10 cellular contexts compared by ENCODE assay signal in genomic region chr10:28217848-28218247, GRCh38.
DNase-seq lines count a peak whose midpoint lies in the region; ATAC-seq lines count a peak whose summit lies in the region.
"Had no signal": no experiment of that assay in that cellular context is flagged by ENCODE, and none has a peak within 500 bp of the region (broad histone marks: within the 10 kb centered on the region; RNA-seq: fewer than 3 reads in every experiment).

No MANE protein-coding gene starts in this region.

- peaks cover 9% of the 10 kb centered on the region for H3K36me3 Mint-ChIP-seq in activated naive CD4-positive, alpha-beta T cell treated with anti-CD3 and anti-CD28 coated beads, Interleukin-2, amount 50 U/mL, for 24 hours

- no peak for ATAC-seq in HG03565 (IDR thresholded peaks at IDR 0.05; ENCODE audit: unreplicated experiment)
- ATAC-seq: Right ventricle myocardium inferior, upper lobe of right lung had no signal

- H3K27ac Mint-ChIP-seq in activated naive CD4-positive, alpha-beta T cell treated with anti-CD3 and anti-CD28 coated beads, Interleukin-2, amount 50 U/mL, for 24 hours: peak overlapping the region; percentile 42

- peak; percentile 4 for DNase-seq in stimulated activated CD4-positive, alpha-beta T cell treated with anti-CD3 and anti-CD28 coated beads, Interleukin-12 subunit alpha, Interleukin-12 subunit beta, amount 100 ng/mL, for 4 hours
- no peak for DNase-seq in stimulated activated CD4-positive, alpha-beta T cell treated with anti-CD3 and anti-CD28 coated beads, Interleukin-2, amount 100 ng/mL, for 48 hours
- DNase-seq in iris pigment epithelial cell (ENCODE audit: low read depth) (peak; percentile 89), NCI-H1105 (lab: John Stamatoyannopoulos, UW) (no peak), HUDEP-2 (lab: John Stamatoyannopoulos, UW; ENCODE audit: unreplicated experiment in 76 of 76) (no peak)
- no peak for DNase-seq in activated CD8-positive, alpha-beta memory T cell treated with anti-CD3 and anti-CD28 coated beads for 24 hours
- DNase-seq: upper lobe of right lung had no signal

- no peaks in the 10 kb centered on the region for H3K9me3 Mint-ChIP-seq in activated naive CD4-positive, alpha-beta T cell treated with anti-CD3 and anti-CD28 coated beads, Interleukin-2, amount 50 U/mL, for 24 hours

- H3K4me1 Mint-ChIP-seq in activated naive CD4-positive, alpha-beta T cell treated with anti-CD3 and anti-CD28 coated beads, Interleukin-2, amount 50 U/mL, for 24 hours: peaks cover 64% of the 10 kb centered on the region

- no peaks in the 10 kb centered on the region for H3K27me3 Mint-ChIP-seq in activated naive CD4-positive, alpha-beta T cell treated with anti-CD3 and anti-CD28 coated beads, Interleukin-2, amount 50 U/mL, for 24 hours

- H3K4me3 Mint-ChIP-seq in activated naive CD4-positive, alpha-beta T cell treated with anti-CD3 and anti-CD28 coated beads, Interleukin-2, amount 50 U/mL, for 24 hours: peak overlapping the region; percentile 47

Comparison
In these comparisons a context has a peak if more than half of its experiments do, and no peak if none do; other contexts are left out.
1. DNase-seq: peak in stimulated activated CD4-positive, alpha-beta T cell treated with anti-CD3 and anti-CD28 coated beads, Interleukin-12 subunit alpha, Interleukin-12 subunit beta, amount 100 ng/mL, for 4 hours (single experiment) and iris pigment epithelial cell (single experiment); none in stimulated activated CD4-positive, alpha-beta T cell treated with anti-CD3 and anti-CD28 coated beads, Interleukin-2, amount 100 ng/mL, for 48 hours (0 of 2), activated CD8-positive, alpha-beta memory T cell treated with anti-CD3 and anti-CD28 coated beads for 24 hours (single experiment), NCI-H1105 (single experiment) and HUDEP-2 (0 of 76).